Comparison of ENCODE assay signal across 30 cellular contexts in the genomic region with DNA sequence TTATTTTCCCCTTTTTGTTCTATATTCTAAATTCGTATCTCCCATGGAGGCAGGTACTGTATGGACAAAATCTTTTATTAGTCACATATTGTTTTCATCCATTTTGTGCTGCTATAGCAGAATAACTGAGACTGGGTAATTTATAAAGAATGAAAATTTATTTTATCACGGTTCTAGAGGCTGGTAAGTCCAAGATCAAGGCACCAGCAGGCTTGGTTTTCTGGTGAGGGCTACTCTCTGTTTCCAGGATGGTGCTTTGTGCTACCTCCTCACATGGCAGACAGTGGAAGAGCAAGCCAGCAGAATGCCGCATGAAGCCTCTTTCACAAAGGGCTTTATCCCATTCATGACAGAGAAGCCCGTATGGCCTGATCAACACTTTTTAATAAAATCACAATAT.
"Had no signal": no experiment of that assay in that cellular context is flagged by ENCODE, and none has a peak within 500 bp of the region (broad histone marks: within the 10 kb centered on the region; RNA-seq: fewer than 3 reads in every experiment).

No MANE protein-coding gene starts in this region.

- H3K4me3 ChIP-seq: adrenal gland, ascending aorta, body of pancreas, breast epithelium, cardiac muscle cell had no signal

- H3K9me3 ChIP-seq: adrenal gland, ascending aorta, body of pancreas, breast epithelium had no signal

- FAIRE-seq: astrocyte had no signal

- H3K4me1 ChIP-seq: breast epithelium had no signal

- H3K27ac ChIP-seq: adrenal gland, ascending aorta, body of pancreas, brain microvascular endothelial cell, breast epithelium, cardiac muscle cell had no signal

- DNase-seq: activated effector memory CD4-positive, alpha-beta T cell treated with anti-CD3 and anti-CD28 coated beads, Interleukin-2, amount 50 U/mL, for 16 hours; activated effector memory CD4-positive, alpha-beta T cell treated with Interleukin-2 at 50 U/mL for 16 hours; activated gamma-delta T cell; activated gamma-delta T cell treated with Interleukin-2 at 50 U/mL for 16 hours; activated naive CD4-positive, alpha-beta T cell; activated naive CD4-positive, alpha-beta T cell treated with anti-CD3 and anti-CD28 coated beads for 36 hours; activated naive CD4-positive, alpha-beta T cell treated with anti-CD3 and anti-CD28 coated beads, Interleukin-2, amount 10 ng/mL, durations not matched to agents 7 days and 5 days; activated naive CD4-positive, alpha-beta T cell treated with anti-CD3 and anti-CD28 coated beads, Interleukin-2, amount 50 U/mL, for 16 hours; activated naive CD4-positive, alpha-beta T cell treated with Interleukin-2 at 50 U/mL for 16 hours; activated naive CD8-positive, alpha-beta T cell treated with anti-CD3 and anti-CD28 coated beads for 36 hours; activated naive CD8-positive, alpha-beta T cell treated with anti-CD3 and anti-CD28 coated beads, Interleukin-2, amount 10 ng/mL, durations not matched to agents 7 days and 5 days; activated naive CD8-positive, alpha-beta T cell treated with anti-CD3 and anti-CD28 coated beads, Interleukin-2, amount 50 U/mL, for 24 hours; activated T-cell treated with anti-CD3 and anti-CD28 coated beads, Interleukin-2, amount 50 U/mL, for 24 hours; activated T-cell treated with anti-CD3 and anti-CD28 coated beads, Interleukin-2, amount 50 U/mL, for 4 hours; activated T-cell treated with anti-CD3 and anti-CD28 coated beads, Interleukin-2, amount 50 U/mL, for 48 hours; activated T-cell treated with anti-CD3 and anti-CD28 coated beads, Interleukin-2, amount 50 U/mL, for 72 hours; adrenal gland; amniotic stem cell; amygdala; anterior cingulate cortex; aorta; body of pancreas; brain microvascular endothelial cell; caudate nucleus; central memory CD4-positive, alpha-beta T cell; cerebellar nuclear complex had no signal

- H3K27me3 ChIP-seq: adrenal gland, ascending aorta, body of pancreas, brain microvascular endothelial cell, breast epithelium, cardiac muscle cell had no signal

- H3K36me3 ChIP-seq: adrenal gland, ascending aorta, brain microvascular endothelial cell, breast epithelium, cardiac muscle cell had no signal
